Comparison of ENCODE assay signal across 9 cellular contexts in the genomic region with DNA sequence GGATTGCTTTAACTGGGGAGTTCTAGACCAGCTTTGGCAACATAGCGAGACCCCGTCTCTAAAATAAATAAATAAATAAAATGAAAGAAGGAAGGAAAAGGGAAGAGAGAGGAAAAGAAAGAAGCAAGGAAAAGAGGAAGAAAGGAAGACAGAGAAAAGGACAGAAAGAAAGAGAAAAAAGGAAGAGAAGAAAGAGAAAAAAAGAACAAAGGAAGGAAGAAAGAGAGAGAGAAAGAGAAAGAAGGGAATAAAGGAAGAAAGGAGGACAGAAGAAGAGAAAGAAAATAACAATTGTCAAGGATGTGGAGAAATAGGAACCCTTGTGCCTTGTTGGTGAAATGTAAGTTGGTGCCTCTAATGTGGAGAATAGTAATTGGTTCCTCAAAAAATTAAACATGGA.
"Had no signal": no experiment of that assay in that cellular context is flagged by ENCODE, and none has a peak within 500 bp of the region (broad histone marks: within the 10 kb centered on the region; RNA-seq: fewer than 3 reads in every experiment).

No MANE protein-coding gene starts in this region.

- H3K27ac ChIP-seq: GM23248, HL-60 had no signal

- H3K4me1 ChIP-seq: HAP-1 had no signal

- FAIRE-seq: HepG2 had no signal

- H3K4me1 Mint-ChIP-seq: IgD-negative memory B cell had no signal

- H3K9me3 ChIP-seq: HAP-1 had no signal

- H2AFZ ChIP-seq: GM23248 had no signal

- H3K4me3 ChIP-seq: GM23248, HAP-1 had no signal

- ATAC-seq: HCT116, HepG2 had no signal

- DNase-seq: GM23248, GOT3, H7, KG1 had no signal

- H3K9ac ChIP-seq: GM23248 had no signal

- H3K36me3 ChIP-seq: HAP-1 had no signal

- H3K4me3 Mint-ChIP-seq: IgD-negative memory B cell had no signal
